14 cellular contexts compared by ENCODE assay signal in genomic region chr20:17712708-17713107, GRCh38. TPM values are rescaled to one million over a fixed set of nuclear protein-coding genes. Genes with fewer than 3 reads are reported as not detected.
DNase-seq lines count a peak whose midpoint lies in the region; ATAC-seq and TF ChIP-seq lines count a peak whose summit lies in the region.
"Had no signal": no experiment of that assay in that cellular context is flagged by ENCODE, and none has a peak within 500 bp of the region (broad histone marks: within the 10 kb centered on the region; RNA-seq: fewer than 3 reads in every experiment).

No MANE protein-coding gene starts in this region.

- TF ChIP-seq POLR2A in thyroid gland (IDR thresholded peaks at IDR 0.05): no peak

- no peaks in the 10 kb centered on the region for H4K20me1 ChIP-seq in fibroblast of lung (ENCODE audit: control insufficient read depth, extremely low read depth, insufficient read depth, low read length)
- H4K20me1 ChIP-seq: BLaER1 had no signal

- TF ChIP-seq CTCF in fibroblast of lung (conservative IDR thresholded peaks at IDR 0.05 in 1 of 2, IDR thresholded peaks at IDR 0.05 in 1 of 2; ENCODE audit: low read depth in 1 of 2, low read length in 2 of 2) (no peak), thyroid gland (IDR thresholded peaks at IDR 0.05) (no peak), mesothelial cell of epicardium (IDR thresholded peaks at IDR 0.05; ENCODE audit: unreplicated experiment) (no peak)

- H3K4me3 ChIP-seq in SJSA1 (no peak overlapping the region), fibroblast of lung (replicated peaks in 1 of 4; ENCODE audit: control extremely low read depth in 1 of 4, insufficient read depth in 1 of 4, low read depth in 3 of 4, low read length in 4 of 4) (no peak overlapping the region), thyroid gland (replicated peaks in 1 of 3) (no peak overlapping the region)
- H3K4me3 ChIP-seq: A549, BLaER1 had no signal

- H3K27me3 ChIP-seq in SJSA1 (replicated peaks) (no peaks in the 10 kb centered on the region), fibroblast of lung (ENCODE audit: control insufficient read depth, insufficient read depth, low read length) (peaks cover 4% of the 10 kb centered on the region), thyroid gland (no peaks in the 10 kb centered on the region)
- H3K27me3 ChIP-seq: BLaER1 had no signal

- peak overlapping the region; percentile 86 for H3K27ac ChIP-seq in SJSA1
- no peak overlapping the region for H3K27ac ChIP-seq in fibroblast of lung (ENCODE audit: insufficient read depth, low read length)
- H3K27ac ChIP-seq in thyroid gland: no peak overlapping the region
- H3K27ac ChIP-seq: A549, BLaER1 had no signal

- H3K4me3 Mint-ChIP-seq in mesothelial cell of epicardium: no peak overlapping the region
- H3K4me3 Mint-ChIP-seq: CD8-positive, alpha-beta memory T cell had no signal

- H3K9me3 ChIP-seq in SJSA1 (replicated peaks) (no peaks in the 10 kb centered on the region), fibroblast of lung (ENCODE audit: control insufficient read depth, insufficient read depth, low read depth, low read length) (no peaks in the 10 kb centered on the region), thyroid gland (no peaks in the 10 kb centered on the region)
- H3K9me3 ChIP-seq: A549, BLaER1 had no signal

- H3K4me1 Mint-ChIP-seq in mesothelial cell of epicardium: peaks cover 25% of the 10 kb centered on the region
- H3K4me1 Mint-ChIP-seq: CD8-positive, alpha-beta memory T cell had no signal

- DNase-seq in EH (ENCODE audit: low read depth) (peak; percentile 25), SJSA1 (ENCODE audit: low read depth in 1 of 2, low spot score in 2 of 2) (peak; percentile 63 to 75), fibroblast of lung (ENCODE audit: low read depth in 2 of 2) (peak; percentile 32 to 66), thyroid gland (no peak), GM19238 (ENCODE audit: insufficient read length, low spot score) (no peak), mesothelial cell of epicardium (ENCODE audit: low spot score in 2 of 2, unreplicated experiment in 2 of 2) (no peak)
- DNase-seq: AML-193; CD8-positive, alpha-beta memory T cell; DMS53; H7 had no signal

- H3K36me3 Mint-ChIP-seq in mesothelial cell of epicardium: no peaks in the 10 kb centered on the region
- H3K36me3 Mint-ChIP-seq: CD8-positive, alpha-beta memory T cell had no signal

- H3K9ac ChIP-seq in fibroblast of lung (ENCODE audit: insufficient read depth, low read length): no peak overlapping the region
- H3K9ac ChIP-seq: BLaER1 had no signal

- 92 to 94% methylated on average over 6 of the region's 6 CpGs for whole genome bisulfite sequencing in thyroid gland, 2 donors

- H3K4me2 ChIP-seq in fibroblast of lung (ENCODE audit: extremely low read depth, insufficient read depth, low read length): no peak overlapping the region
- H3K4me2 ChIP-seq: A549 had no signal

- H3K9me3 Mint-ChIP-seq in mesothelial cell of epicardium: no peaks in the 10 kb centered on the region
- H3K9me3 Mint-ChIP-seq: CD8-positive, alpha-beta memory T cell had no signal

- no peak overlapping the region for H2AFZ ChIP-seq in fibroblast of lung (ENCODE audit: low read length)

- intact Hi-C loops in thyroid gland (cut with DNase I): no loop called here

- H3K79me2 ChIP-seq in fibroblast of lung (ENCODE audit: control insufficient read depth, insufficient read depth, low read length): no peaks in the 10 kb centered on the region

- H3K27me3 Mint-ChIP-seq in mesothelial cell of epicardium (ENCODE audit: low read depth): no peaks in the 10 kb centered on the region

- peaks cover 75% of the 10 kb centered on the region for H3K4me1 ChIP-seq in SJSA1 (replicated peaks)
- no peaks in the 10 kb centered on the region for H3K4me1 ChIP-seq in fibroblast of lung (ENCODE audit: control insufficient read depth, extremely low read depth, insufficient read depth, low read length)
- peaks cover 32 to 34% of the 10 kb centered on the region in 2 donors for H3K4me1 ChIP-seq in thyroid gland

- no peak for ATAC-seq in HG02798 (IDR thresholded peaks at IDR 0.05; ENCODE audit: poor library complexity, unreplicated experiment)
- ATAC-seq: A549 had no signal

- no peaks in the 10 kb centered on the region for H3K36me3 ChIP-seq in SJSA1
- H3K36me3 ChIP-seq in fibroblast of lung (ENCODE audit: control insufficient read depth, insufficient read depth, low read length): no peaks in the 10 kb centered on the region
- H3K36me3 ChIP-seq in thyroid gland: no peaks in the 10 kb centered on the region
- H3K36me3 ChIP-seq: BLaER1 had no signal

- no peak overlapping the region for H3K27ac Mint-ChIP-seq in mesothelial cell of epicardium
- H3K27ac Mint-ChIP-seq: CD8-positive, alpha-beta memory T cell had no signal

RNA-seq across cellular contexts. Expression of gene BANF2, which starts 12.9 kb away (rescaled TPM):
- not detected in 2 replicates for total RNA-seq in SJSA1 (2014; rRNA removed; shearing (Covaris generic))
- total RNA-seq in fibroblast of lung (not detected in 2 replicates), thyroid gland (10 to 100 TPM in 1 of 4 donors, not detected in 3; 15.2 TPM), mesothelial cell of epicardium (not detected in 3 replicates)
- polyA plus RNA-seq in fibroblast of lung: not detected in 2 replicates
- polyA plus RNA-seq in fibroblast of lung (2012): not detected in 2 replicates
- polyA minus RNA-seq in fibroblast of lung (ENCODE audit: low replicate concordance): not detected in 2 replicates
- total RNA-seq: CD8-positive, alpha-beta memory T cell; H7; HT1080 had no signal
- polyA plus RNA-seq: A549; CD8-positive, alpha-beta memory T cell had no signal

RNA-seq across cellular contexts. Expression of gene RRBP1, which starts 30.7 kb away (rescaled TPM):
- 241 and 272 TPM in 2 replicates for total RNA-seq in SJSA1 (2014; rRNA removed; shearing (Covaris generic))
- total RNA-seq in fibroblast of lung (143 and 233 TPM in 2 replicates), thyroid gland (100 to 1,000 TPM; 149 to 287 (median 221) TPM), mesothelial cell of epicardium (211 to 212 TPM (median 211 TPM) in 3 replicates)
- polyA plus RNA-seq in fibroblast of lung: 169 and 191 TPM in 2 replicates
- polyA plus RNA-seq in fibroblast of lung (2012): 307 and 325 TPM in 2 replicates
- polyA minus RNA-seq in fibroblast of lung (ENCODE audit: low replicate concordance): 161 and 174 TPM in 2 replicates

Comparison
In these comparisons a context has a peak if more than half of its experiments do, and no peak if none do; other contexts are left out.
1. DNase-seq: peak in EH (single experiment), SJSA1 (2 of 2) and fibroblast of lung (2 of 2); none in thyroid gland (0 of 2), GM19238 (single experiment) and mesothelial cell of epicardium (0 of 2).